In the genomic region with DNA sequence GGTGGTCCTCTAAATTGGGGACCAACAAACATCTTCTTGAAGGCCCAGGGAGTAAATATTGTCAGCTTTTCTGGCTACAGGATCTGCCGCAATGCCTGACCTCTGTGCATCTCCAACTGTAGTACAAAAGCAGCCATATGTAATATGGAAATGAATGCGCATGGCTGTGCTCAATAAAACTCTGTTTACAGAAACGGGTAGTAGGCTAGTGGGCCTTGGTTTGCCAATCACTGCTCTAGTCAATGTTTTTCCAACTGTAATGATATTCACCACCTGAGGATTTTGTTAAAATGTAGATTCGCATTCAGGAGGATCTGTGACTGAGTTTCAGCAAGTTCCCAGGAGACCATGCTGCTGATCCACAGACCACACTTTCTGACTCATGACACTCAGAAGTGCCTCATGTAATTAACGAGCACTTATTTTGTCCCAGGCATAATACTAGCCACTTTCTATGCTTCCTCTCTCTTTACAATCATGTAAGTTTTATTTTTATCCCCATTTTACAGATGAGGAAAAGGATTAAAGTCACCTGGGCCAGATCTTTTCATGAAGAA, we compare ENCODE assay signal across 24 cellular contexts.
A peak's percentile ranks its signal among the peaks of the same experiment; 100 is the strongest.
DNase-seq lines count a peak whose midpoint lies in the region; ATAC-seq and TF ChIP-seq lines count a peak whose summit lies in the region.
"Had no signal": no experiment of that assay in that cellular context is flagged by ENCODE, and none has a peak within 500 bp of the region (broad histone marks: within the 10 kb centered on the region; RNA-seq: fewer than 3 reads in every experiment).

No MANE protein-coding gene starts in this region.

- H3K9me3 Mint-ChIP-seq in osteocyte (ENCODE audit: unreplicated experiment): no peaks in the 10 kb centered on the region
- H3K9me3 Mint-ChIP-seq: brain; CD8-positive, alpha-beta T cell; dendritic cell treated with granulocyte-macrophage colony-stimulating factor and Interleukin-4, amounts not matched to agents 40 ng/mL and 50 ng/mL, for 4 days; naive thymus-derived CD8-positive, alpha-beta T cell; stimulated activated naive CD8-positive, alpha-beta T cell treated with anti-CD3 and anti-CD28 coated beads, Interleukin-15, amount 100 ng/mL, for 72 hours had no signal

- no peak for TF ChIP-seq CTCF in A673 (conservative IDR thresholded peaks at IDR 0.05; ENCODE audit: low read depth, low read length)
- no peak for TF ChIP-seq CTCF in osteocyte (IDR thresholded peaks at IDR 0.05)

- H3K27ac ChIP-seq in A673 (ENCODE audit: low read depth, low read length, poor library complexity, severe bottlenecking): no peak overlapping the region
- H3K27ac ChIP-seq: A549, lower lobe of right lung, vagina had no signal

- H3K36me3 Mint-ChIP-seq in osteocyte (ENCODE audit: unreplicated experiment): peaks cover 4% of the 10 kb centered on the region

- BruUV-seq in A673 (replicated peaks; lab: Mats Ljungman, UMichigan): no TSS peak

- no peaks in the 10 kb centered on the region for H3K27me3 ChIP-seq in A673 (replicated peaks; ENCODE audit: insufficient read depth, low read depth, low read length, poor library complexity)
- H3K27me3 ChIP-seq: vagina had no signal

- H3K9me3 ChIP-seq in A673 (ENCODE audit: low read depth, low read length, poor library complexity, severe bottlenecking): no peaks in the 10 kb centered on the region
- H3K9me3 ChIP-seq: A549, lower lobe of right lung, vagina had no signal

- H3K4me1 Mint-ChIP-seq in osteocyte (ENCODE audit: unreplicated experiment): peaks cover 12% of the 10 kb centered on the region

- H3K36me3 ChIP-seq in A673 (ENCODE audit: insufficient read depth, low read length, poor library complexity, severe bottlenecking): no peaks in the 10 kb centered on the region
- H3K36me3 ChIP-seq: lower lobe of right lung, vagina had no signal

- H3K4me3 Mint-ChIP-seq in osteocyte (ENCODE audit: unreplicated experiment): no peak overlapping the region
- H3K4me3 Mint-ChIP-seq: brain; CD8-positive, alpha-beta T cell; dendritic cell treated with granulocyte-macrophage colony-stimulating factor and Interleukin-4, amounts not matched to agents 40 ng/mL and 50 ng/mL, for 4 days; naive thymus-derived CD8-positive, alpha-beta T cell; stimulated activated naive CD8-positive, alpha-beta T cell treated with anti-CD3 and anti-CD28 coated beads, Interleukin-15, amount 100 ng/mL, for 72 hours had no signal

- no peaks in the 10 kb centered on the region for H3K4me1 ChIP-seq in A673 (ENCODE audit: insufficient read depth, low read length, poor library complexity, severe bottlenecking)
- H3K4me1 ChIP-seq: lower lobe of right lung, vagina had no signal

- intact Hi-C loops in A673 (cut with micrococcal nuclease; ENCODE audit: unreplicated experiment): no loop called here

- ATAC-seq in GM18907 (IDR thresholded peaks at IDR 0.05; ENCODE audit: unreplicated experiment): peak; percentile 45
- ATAC-seq in GM18867 (IDR thresholded peaks at IDR 0.05; ENCODE audit: unreplicated experiment): no peak
- no peak for ATAC-seq in GM18502 (IDR thresholded peaks at IDR 0.05; ENCODE audit: poor library complexity, unreplicated experiment)
- ATAC-seq: A549; CD8-positive, alpha-beta T cell; lower lobe of right lung; naive thymus-derived CD8-positive, alpha-beta T cell; stimulated activated naive CD8-positive, alpha-beta T cell treated with anti-CD3 and anti-CD28 coated beads, Interleukin-15, amount 100 ng/mL, for 72 hours had no signal

- no peak overlapping the region for H3K4me3 ChIP-seq in A673 (ENCODE audit: low read depth, low read length, poor library complexity, severe bottlenecking)
- H3K4me3 ChIP-seq: A549, lower lobe of right lung, vagina had no signal

- DNase-seq in A673 (ENCODE audit: low spot score) (peak; percentile 39), HT1080 (ENCODE audit: low read depth) (peak; percentile 44), astrocyte of the hippocampus (ENCODE audit: low read depth, low spot score) (peak; percentile 68), osteocyte (ENCODE audit: extremely low spot score, unreplicated experiment) (no peak), DMS79 (lab: John Stamatoyannopoulos, UW) (no peak)
- DNase-seq: activated CD4-positive, alpha-beta T cell treated with anti-CD3 and anti-CD28 coated beads for 4 hours; activated CD8-positive, alpha-beta memory T cell treated with anti-CD3 and anti-CD28 coated beads, Interleukin-2, amount 50 U/mL, for 4 hours; activated naive CD4-positive, alpha-beta T cell; CD8-positive, alpha-beta T cell; lower lobe of right lung; naive thymus-derived CD8-positive, alpha-beta T cell; NCI-H1694 treated with DMSO at 0.1 percent for 48 hours; NCI-H446 treated with DMSO at 0.1 percent for 48 hours; SHP77 treated with DMSO at 0.1 percent for 48 hours; stimulated activated CD4-positive, alpha-beta T cell treated with anti-CD3 and anti-CD28 coated beads, Interleukin-12 subunit alpha, Interleukin-12 subunit beta, amount 100 ng/mL, for 4 hours; stimulated activated naive CD8-positive, alpha-beta T cell treated with anti-CD3 and anti-CD28 coated beads, Interleukin-15, amount 100 ng/mL, for 72 hours had no signal

- no peaks in the 10 kb centered on the region for H3K27me3 Mint-ChIP-seq in osteocyte (ENCODE audit: unreplicated experiment)
- H3K27me3 Mint-ChIP-seq: brain; dendritic cell treated with granulocyte-macrophage colony-stimulating factor and Interleukin-4, amounts not matched to agents 40 ng/mL and 50 ng/mL, for 4 days; naive thymus-derived CD8-positive, alpha-beta T cell; progenitor cell of endocrine pancreas; stimulated activated naive CD8-positive, alpha-beta T cell treated with anti-CD3 and anti-CD28 coated beads, Interleukin-15, amount 100 ng/mL, for 72 hours had no signal

- no peak overlapping the region for H3K27ac Mint-ChIP-seq in osteocyte (ENCODE audit: unreplicated experiment)
- H3K27ac Mint-ChIP-seq: CD8-positive, alpha-beta T cell; dendritic cell treated with granulocyte-macrophage colony-stimulating factor and Interleukin-4, amounts not matched to agents 40 ng/mL and 50 ng/mL, for 4 days; stimulated activated naive CD8-positive, alpha-beta T cell treated with anti-CD3 and anti-CD28 coated beads, Interleukin-15, amount 100 ng/mL, for 72 hours had no signal

- POLR2A ChIA-PET in A673 (lab: Charles Lee; ENCODE audit: low non-redundant PET): no interaction called here

- CTCF ChIA-PET in A673 (lab: Charles Lee): no interaction called here

Comparison
In these comparisons a context has a peak if more than half of its experiments do, and no peak if none do; other contexts are left out.
1. DNase-seq: peak in A673 (single experiment), HT1080 (single experiment) and astrocyte of the hippocampus (single experiment); none in osteocyte (single experiment) and DMS79 (single experiment).